In the genomic region with DNA sequence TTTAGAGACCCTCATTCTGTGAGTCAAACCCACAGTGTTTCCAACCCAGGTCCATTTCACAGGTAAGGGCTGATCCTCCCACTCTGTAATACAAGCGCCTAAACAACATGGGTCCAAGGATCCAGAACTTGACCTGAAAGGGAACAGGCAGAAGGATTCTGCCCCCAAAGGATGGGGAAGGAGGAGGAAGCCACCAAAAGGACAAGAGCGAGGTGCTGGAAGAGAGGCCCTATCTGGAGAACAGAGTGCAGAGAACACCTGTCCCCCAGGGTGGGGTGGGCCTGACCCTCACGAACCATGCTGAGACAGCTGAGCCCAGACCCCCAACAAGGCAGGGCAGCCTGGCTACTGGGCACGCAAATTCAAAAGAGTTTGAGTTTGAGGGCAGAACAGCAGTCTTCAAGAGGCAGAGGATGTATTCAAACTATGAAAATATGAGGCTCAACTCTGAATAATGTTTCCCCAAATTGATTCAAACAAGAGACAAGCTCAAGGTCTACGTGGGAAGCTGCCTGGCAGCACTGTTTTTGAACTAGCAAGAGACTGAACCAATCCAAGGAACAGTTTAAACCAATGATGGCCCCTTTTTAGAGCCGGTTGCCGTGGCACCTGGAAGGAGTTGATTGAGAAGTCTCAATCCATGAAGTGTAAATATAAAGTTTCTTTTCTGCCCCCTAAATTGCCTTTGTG, we compare ENCODE assay signal across 1 cellular context.
TF ChIP-seq lines count a peak whose summit lies in the region.

No MANE protein-coding gene starts in this region.

TF ChIP-seq in HepG2, 621 proteins besides CTCF, POLR2A, EP300 and RAD21 (continued from another document and continues in another):
- TF ChIP-seq REPIN1 (CRISPR knock-in tag; IDR thresholded peaks at IDR 0.05; ENCODE audit: borderline replicate concordance, low read depth) (0 out of 2 replicates have a peak, but pooled peaks have one; percentile 2), ZNF816 (CRISPR knock-in tag; IDR thresholded peaks at IDR 0.05; ENCODE audit: borderline replicate concordance) (no peak), ATRX (CRISPR knock-in tag; IDR thresholded peaks at IDR 0.05; ENCODE audit: borderline replicate concordance) (no peak), ZNF382 (CRISPR knock-in tag; IDR thresholded peaks at IDR 0.05; ENCODE audit: borderline replicate concordance) (no peak), ZNF761 (CRISPR knock-in tag; conservative IDR thresholded peaks at IDR 0.05) (no peak), PHF8 (CRISPR knock-in tag; IDR thresholded peaks at IDR 0.05) (peak; percentile 18; the same call in 1 of the 2 replicates), KDM1A (CRISPR knock-in tag; IDR thresholded peaks at IDR 0.05) (no peak), ZNF136 (CRISPR knock-in tag; IDR thresholded peaks at IDR 0.05; ENCODE audit: low read depth) (no peak), ZNF253 (CRISPR knock-in tag; IDR thresholded peaks at IDR 0.05; ENCODE audit: borderline replicate concordance) (no peak), AGO2 (optimal IDR thresholded peaks at IDR 0.05; ENCODE audit: low read depth, low read length) (peak; percentile 21), ZFP62 (CRISPR knock-in tag; IDR thresholded peaks at IDR 0.05) (no peak), CEBPB (IDR thresholded peaks at IDR 0.05; ENCODE audit: borderline replicate concordance, low read depth, low read length) (no peak), TP53 (CRISPR knock-in tag; conservative IDR thresholded peaks at IDR 0.05) (no peak), ZNF652 (CRISPR knock-in tag; IDR thresholded peaks at IDR 0.05; ENCODE audit: borderline replicate concordance, low read depth) (no peak), POLR2G (IDR thresholded peaks at IDR 0.05; ENCODE audit: low read depth, low read length) (peak; percentile 70; the same call in 1 of the 2 replicates), POGZ (CRISPR knock-in tag; IDR thresholded peaks at IDR 0.05) (peak; percentile 32; the same call in 1 of the 2 replicates), BORCS8-MEF2B (CRISPR knock-in tag; IDR thresholded peaks at IDR 0.05) (no peak), ZSCAN9 (CRISPR knock-in tag; IDR thresholded peaks at IDR 0.05; ENCODE audit: borderline replicate concordance) (no peak), FOXO1 (CRISPR knock-in tag; IDR thresholded peaks at IDR 0.05) (no peak), TOPORS (CRISPR knock-in tag; IDR thresholded peaks at IDR 0.05) (no peak), ELF3 (CRISPR knock-in tag; IDR thresholded peaks at IDR 0.05) (no peak), THAP9 (CRISPR knock-in tag; IDR thresholded peaks at IDR 0.05; ENCODE audit: borderline replicate concordance) (0 out of 2 replicates have a peak, but pooled peaks have one; percentile 2), YEATS4 (CRISPR knock-in tag; IDR thresholded peaks at IDR 0.05; ENCODE audit: borderline replicate concordance) (no peak), RBM22 (optimal IDR thresholded peaks at IDR 0.05; ENCODE audit: low read length) (peak; percentile 54), ZNF740 (CRISPR knock-in tag; IDR thresholded peaks at IDR 0.05) (no peak), ZNF577 (CRISPR knock-in tag; IDR thresholded peaks at IDR 0.05; ENCODE audit: borderline replicate concordance, low read depth) (no peak), ZNF710 (CRISPR knock-in tag; IDR thresholded peaks at IDR 0.05; ENCODE audit: borderline replicate concordance) (peak; percentile 52; the same call in 1 of the 2 replicates), ZNF772 (CRISPR knock-in tag; IDR thresholded peaks at IDR 0.05) (no peak), SP5 (CRISPR knock-in tag; IDR thresholded peaks at IDR 0.05; ENCODE audit: borderline replicate concordance, low read depth) (no peak), ATM (IDR thresholded peaks at IDR 0.05; ENCODE audit: borderline replicate concordance) (no peak), SP1 (IDR thresholded peaks at IDR 0.05) (no peak), SP1 (CRISPR knock-in tag; IDR thresholded peaks at IDR 0.05) (no peak), ZNF687 (CRISPR knock-in tag; IDR thresholded peaks at IDR 0.05) (peak; percentile 79), ZNF83 (CRISPR knock-in tag; IDR thresholded peaks at IDR 0.05; ENCODE audit: borderline replicate concordance) (no peak), ZNF615 (CRISPR knock-in tag; IDR thresholded peaks at IDR 0.05; ENCODE audit: borderline replicate concordance) (no peak), HOXA7 (CRISPR knock-in tag; IDR thresholded peaks at IDR 0.05) (no peak), IRX3 (CRISPR knock-in tag; IDR thresholded peaks at IDR 0.05; ENCODE audit: borderline replicate concordance, low read depth) (no peak)
- TF ChIP-seq, protein P1, sequence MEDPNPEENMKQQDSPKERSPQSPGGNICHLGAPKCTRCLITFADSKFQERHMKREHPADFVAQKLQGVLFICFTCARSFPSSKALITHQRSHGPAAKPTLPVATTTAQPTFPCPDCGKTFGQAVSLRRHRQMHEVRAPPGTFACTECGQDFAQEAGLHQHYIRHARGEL (CRISPR knock-in tag; IDR thresholded peaks at IDR 0.05): no peak
- TF ChIP-seq, protein P2, sequence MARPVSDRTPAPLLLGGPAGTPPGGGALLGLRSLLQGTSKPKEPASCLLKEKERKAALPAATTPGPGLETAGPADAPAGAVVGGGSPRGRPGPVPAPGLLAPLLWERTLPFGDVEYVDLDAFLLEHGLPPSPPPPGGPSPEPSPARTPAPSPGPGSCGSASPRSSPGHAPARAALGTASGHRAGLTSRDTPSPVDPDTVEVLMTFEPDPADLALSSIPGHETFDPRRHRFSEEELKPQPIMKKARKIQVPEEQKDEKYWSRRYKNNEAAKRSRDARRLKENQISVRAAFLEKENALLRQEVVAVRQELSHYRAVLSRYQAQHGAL (CRISPR knock-in tag; IDR thresholded peaks at IDR 0.05; ENCODE audit: not compliant biosample characterization): no peak
- TF ChIP-seq, protein P3, sequence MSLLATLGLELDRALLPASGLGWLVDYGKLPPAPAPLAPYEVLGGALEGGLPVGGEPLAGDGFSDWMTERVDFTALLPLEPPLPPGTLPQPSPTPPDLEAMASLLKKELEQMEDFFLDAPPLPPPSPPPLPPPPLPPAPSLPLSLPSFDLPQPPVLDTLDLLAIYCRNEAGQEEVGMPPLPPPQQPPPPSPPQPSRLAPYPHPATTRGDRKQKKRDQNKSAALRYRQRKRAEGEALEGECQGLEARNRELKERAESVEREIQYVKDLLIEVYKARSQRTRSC (CRISPR knock-in tag; IDR thresholded peaks at IDR 0.05; ENCODE audit: low read depth): no peak
- TF ChIP-seq, protein P4, sequence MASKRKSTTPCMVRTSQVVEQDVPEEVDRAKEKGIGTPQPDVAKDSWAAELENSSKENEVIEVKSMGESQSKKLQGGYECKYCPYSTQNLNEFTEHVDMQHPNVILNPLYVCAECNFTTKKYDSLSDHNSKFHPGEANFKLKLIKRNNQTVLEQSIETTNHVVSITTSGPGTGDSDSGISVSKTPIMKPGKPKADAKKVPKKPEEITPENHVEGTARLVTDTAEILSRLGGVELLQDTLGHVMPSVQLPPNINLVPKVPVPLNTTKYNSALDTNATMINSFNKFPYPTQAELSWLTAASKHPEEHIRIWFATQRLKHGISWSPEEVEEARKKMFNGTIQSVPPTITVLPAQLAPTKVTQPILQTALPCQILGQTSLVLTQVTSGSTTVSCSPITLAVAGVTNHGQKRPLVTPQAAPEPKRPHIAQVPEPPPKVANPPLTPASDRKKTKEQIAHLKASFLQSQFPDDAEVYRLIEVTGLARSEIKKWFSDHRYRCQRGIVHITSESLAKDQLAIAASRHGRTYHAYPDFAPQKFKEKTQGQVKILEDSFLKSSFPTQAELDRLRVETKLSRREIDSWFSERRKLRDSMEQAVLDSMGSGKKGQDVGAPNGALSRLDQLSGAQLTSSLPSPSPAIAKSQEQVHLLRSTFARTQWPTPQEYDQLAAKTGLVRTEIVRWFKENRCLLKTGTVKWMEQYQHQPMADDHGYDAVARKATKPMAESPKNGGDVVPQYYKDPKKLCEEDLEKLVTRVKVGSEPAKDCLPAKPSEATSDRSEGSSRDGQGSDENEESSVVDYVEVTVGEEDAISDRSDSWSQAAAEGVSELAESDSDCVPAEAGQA (IDR thresholded peaks at IDR 0.05; ENCODE audit: low read depth): no peak
- TF ChIP-seq, protein P4 (CRISPR knock-in tag; IDR thresholded peaks at IDR 0.05; ENCODE audit: borderline replicate concordance): no peak
- TF ChIP-seq, protein P5, sequence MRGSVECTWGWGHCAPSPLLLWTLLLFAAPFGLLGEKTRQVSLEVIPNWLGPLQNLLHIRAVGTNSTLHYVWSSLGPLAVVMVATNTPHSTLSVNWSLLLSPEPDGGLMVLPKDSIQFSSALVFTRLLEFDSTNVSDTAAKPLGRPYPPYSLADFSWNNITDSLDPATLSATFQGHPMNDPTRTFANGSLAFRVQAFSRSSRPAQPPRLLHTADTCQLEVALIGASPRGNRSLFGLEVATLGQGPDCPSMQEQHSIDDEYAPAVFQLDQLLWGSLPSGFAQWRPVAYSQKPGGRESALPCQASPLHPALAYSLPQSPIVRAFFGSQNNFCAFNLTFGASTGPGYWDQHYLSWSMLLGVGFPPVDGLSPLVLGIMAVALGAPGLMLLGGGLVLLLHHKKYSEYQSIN (CRISPR knock-in tag; IDR thresholded peaks at IDR 0.05; ENCODE audit: borderline replicate concordance): no peak
